8 cellular contexts compared by ENCODE assay signal in the genomic region with DNA sequence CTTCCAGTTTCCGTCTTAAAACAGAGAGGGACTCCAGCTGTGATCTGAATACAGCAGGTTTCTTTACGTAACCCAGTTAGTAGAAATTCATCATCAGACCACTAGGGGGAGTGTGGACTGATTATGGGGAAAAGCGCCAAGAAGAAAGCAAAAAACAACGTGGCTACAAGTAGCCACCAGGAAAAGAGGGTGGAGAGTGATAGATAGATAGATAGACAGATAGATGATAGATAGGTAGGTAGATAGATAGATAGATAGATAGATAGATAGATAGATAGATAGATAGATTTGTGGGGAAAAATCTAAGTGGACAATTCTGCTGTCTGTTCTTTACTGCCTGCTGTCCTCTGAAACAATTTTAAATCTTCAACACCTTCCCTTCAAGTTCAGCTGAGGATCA. TPM values are rescaled to one million over a fixed set of nuclear protein-coding genes. Genes with fewer than 3 reads are reported as not detected.
DNase-seq lines count a peak whose midpoint lies in the region; ATAC-seq, FAIRE-seq and TF ChIP-seq lines count a peak whose summit lies in the region.

No MANE protein-coding gene starts in this region.

- H4K20me1 ChIP-seq in endothelial cell of umbilical vein (replicated peaks; ENCODE audit: control insufficient read depth, extremely low read depth, insufficient read depth, low read length): no peaks in the 10 kb centered on the region

- TF ChIP-seq CTCF in endothelial cell of umbilical vein (IDR thresholded peaks at IDR 0.05; ENCODE audit: extremely low read depth in 1 of 2, insufficient read depth in 1 of 2, low read depth in 1 of 2, low read length in 2 of 2): peak; percentile 66 to 72

- intact Hi-C loops in endothelial cell of umbilical vein (cut with micrococcal nuclease): loop anchor here (1.0 to 10.0 kb wide), 3 partner anchors 33 to 440 kb away; no protein-coding TSS in a partner anchor

- H3K4me2 ChIP-seq in endothelial cell of umbilical vein (ENCODE audit: insufficient read depth, low read length): no peak overlapping the region

- BruUV-seq in endothelial cell of umbilical vein (replicated peaks; lab: Mats Ljungman, UMichigan): no TSS peak

- dilution Hi-C loops in endothelial cell of umbilical vein (cut with MboI; ENCODE audit: extremely low pct_ligation_motif_present, low sequenced_read_pairs): no loop called here

- ATAC-seq in GM21786 (IDR thresholded peaks at IDR 0.05; ENCODE audit: unreplicated experiment) (peak; percentile 59), GM19455 (IDR thresholded peaks at IDR 0.05; ENCODE audit: unreplicated experiment) (no peak)

- no peak overlapping the region for H3K9ac ChIP-seq in endothelial cell of umbilical vein (replicated peaks; ENCODE audit: extremely low read depth, insufficient read depth, low read length)

- no peak for TF ChIP-seq POLR2A in endothelial cell of umbilical vein (IDR thresholded peaks at IDR 0.05; ENCODE audit: low read depth, low read length)

- H3K9me1 ChIP-seq in endothelial cell of umbilical vein (replicated peaks; ENCODE audit: control insufficient read depth, extremely low read depth, insufficient read depth, low read length): no peaks in the 10 kb centered on the region

- peak overlapping the region; percentile 31 for H2AFZ ChIP-seq in endothelial cell of umbilical vein (ENCODE audit: low read depth, low read length)

- peak; percentile 88 for FAIRE-seq in endothelial cell of umbilical vein (lab: Jason Lieb, UNC)

- DNase-seq in DMS79 treated with DMSO at 0.1 percent for 48 hours (lab: John Stamatoyannopoulos, UW): peak; percentile 68
- DNase-seq in NCI-H1092 treated with DMSO at 0.1 percent for 48 hours (lab: John Stamatoyannopoulos, UW): peak; percentile 73
- peak; percentile 70 for DNase-seq in SK-N-DZ (ENCODE audit: low spot score)
- peak; percentile 85 for DNase-seq in endothelial cell of umbilical vein (ENCODE audit: low read depth, low spot score)
- peak; percentile 74 for DNase-seq in midbrain (lab: John Stamatoyannopoulos, UW)
- DNase-seq in activated effector memory CD4-positive, alpha-beta T cell treated with Interleukin-2 at 50 U/mL for 16 hours: no peak

- no peaks in the 10 kb centered on the region for H3K36me3 ChIP-seq in endothelial cell of umbilical vein (ENCODE audit: control insufficient read depth in 2 of 2, extremely low read depth in 1 of 2, insufficient read depth in 2 of 2, low read length in 2 of 2)

- POLR2A ChIA-PET in endothelial cell of umbilical vein (lab: Charles Lee): no interaction called here

- H3K79me2 ChIP-seq in endothelial cell of umbilical vein (ENCODE audit: control insufficient read depth, insufficient read depth, low read length): no peaks in the 10 kb centered on the region

- H3K27me3 ChIP-seq in endothelial cell of umbilical vein (ENCODE audit: control insufficient read depth in 2 of 2, insufficient read depth in 2 of 2, low read length in 2 of 2): no peaks in the 10 kb centered on the region

- H3K4me1 ChIP-seq in endothelial cell of umbilical vein (ENCODE audit: control insufficient read depth, extremely low read depth, insufficient read depth, low read length): peaks cover 13% of the 10 kb centered on the region

- H3K4me3 ChIP-seq in endothelial cell of umbilical vein (replicated peaks in 1 of 3; ENCODE audit: insufficient read depth in 1 of 3, low read depth in 1 of 3, low read length in 3 of 3): no peak overlapping the region

- H3K9me3 ChIP-seq in endothelial cell of umbilical vein (replicated peaks; ENCODE audit: control insufficient read depth, insufficient read depth, low read length): no peaks in the 10 kb centered on the region

- CTCF ChIA-PET in endothelial cell of umbilical vein (lab: Charles Lee): interaction anchor here (0.6 to 6.9 kb wide), 28 partner anchors 10 to 188 kb away, joined by 3 to 224 read pairs (median 5); a partner anchor contains a TSS

- H3K27ac ChIP-seq in endothelial cell of umbilical vein (ENCODE audit: insufficient read depth, low read depth, low read length): no peak overlapping the region

TF ChIP-seq in endothelial cell of umbilical vein, 7 proteins besides CTCF, POLR2A, EP300 and RAD21:
- TF ChIP-seq MYC (IDR thresholded peaks at IDR 0.05; ENCODE audit: low read depth, low read length) (no peak), POLR2AphosphoS5 (IDR thresholded peaks at IDR 0.05; ENCODE audit: insufficient read depth, low read depth, low read length) (no peak), JUN (IDR thresholded peaks at IDR 0.05; ENCODE audit: borderline replicate concordance, insufficient read depth, insufficient read length, low read depth) (no peak), GATA2 (IDR thresholded peaks at IDR 0.05; ENCODE audit: insufficient read depth, insufficient read length, low read depth, low read length) (no peak), EZH2 (IDR thresholded peaks at IDR 0.05; ENCODE audit: borderline replicate concordance, low read depth, low read length, severe bottlenecking) (no peak), FOS (IDR thresholded peaks at IDR 0.05; ENCODE audit: borderline replicate concordance, insufficient read depth, low read length) (no peak)
- TF ChIP-seq, protein P1, sequence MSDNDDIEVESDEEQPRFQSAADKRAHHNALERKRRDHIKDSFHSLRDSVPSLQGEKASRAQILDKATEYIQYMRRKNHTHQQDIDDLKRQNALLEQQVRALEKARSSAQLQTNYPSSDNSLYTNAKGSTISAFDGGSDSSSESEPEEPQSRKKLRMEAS (IDR thresholded peaks at IDR 0.05; ENCODE audit: insufficient read depth, insufficient read length): no peak
TF ChIP-seq in endothelial cell of umbilical vein: peak in this region for 0.

RNA-seq across cellular contexts. Expression of a gene that starts 12.7 kb away (rescaled TPM):
- not detected in 2 replicates for polyA plus RNA-seq in SK-N-DZ (2014; cell fraction: cytosol; rRNA removed)
- 0.09 TPM in 1 of 2 replicates, not detected in the other for polyA plus RNA-seq in SK-N-DZ (2014; cell fraction: nucleus; rRNA removed)
- not detected in 2 replicates for total RNA-seq in endothelial cell of umbilical vein
- polyA plus RNA-seq in endothelial cell of umbilical vein: 0.06 TPM in 1 of 2 replicates, not detected in the other
- 0.28 TPM in 1 of 2 replicates, not detected in the other for polyA plus RNA-seq in endothelial cell of umbilical vein (2011; cell fraction: cytosol; rRNA removed)
- 0.08 TPM in 1 of 2 replicates, not detected in the other for polyA plus RNA-seq in endothelial cell of umbilical vein (2011; cell fraction: nucleus; rRNA removed)
- polyA plus RNA-seq in endothelial cell of umbilical vein (2012): 0.16 and 0.37 TPM in 2 replicates
- polyA minus RNA-seq in endothelial cell of umbilical vein: not detected in 2 replicates
- 2.2 TPM for polyA minus RNA-seq in endothelial cell of umbilical vein (2011; cell fraction: cytosol; rRNA and poly(A)+ RNA removed)
- 0.87 TPM in 1 of 2 replicates, not detected in the other for polyA minus RNA-seq in endothelial cell of umbilical vein (2011; cell fraction: nucleus; rRNA and poly(A)+ RNA removed)

RNA-seq across cellular contexts. Expression of a gene that starts 34.2 kb away (rescaled TPM):
- not detected in 2 replicates for polyA plus RNA-seq in SK-N-DZ (2014; cell fraction: cytosol; rRNA removed)
- not detected in 2 replicates for polyA plus RNA-seq in SK-N-DZ (2014; cell fraction: nucleus; rRNA removed)
- total RNA-seq in endothelial cell of umbilical vein: not detected in 2 replicates
- polyA plus RNA-seq in endothelial cell of umbilical vein: not detected in 2 replicates
- not detected in 2 replicates for polyA plus RNA-seq in endothelial cell of umbilical vein (2011; cell fraction: cytosol; rRNA removed)
- polyA plus RNA-seq in endothelial cell of umbilical vein (2011; cell fraction: nucleus; rRNA removed): not detected in 2 replicates
- polyA plus RNA-seq in endothelial cell of umbilical vein (2012): not detected in 2 replicates
- not detected in 2 replicates for polyA minus RNA-seq in endothelial cell of umbilical vein
- polyA minus RNA-seq in endothelial cell of umbilical vein (2011; cell fraction: cytosol; rRNA and poly(A)+ RNA removed): not detected
- not detected in 2 replicates for polyA minus RNA-seq in endothelial cell of umbilical vein (2011; cell fraction: nucleus; rRNA and poly(A)+ RNA removed)

RNA-seq across cellular contexts. Expression of a gene that starts 55.8 kb away (rescaled TPM):
- 263 and 296 TPM in 2 replicates for polyA plus RNA-seq in SK-N-DZ (2014; cell fraction: cytosol; rRNA removed)
- polyA plus RNA-seq in SK-N-DZ (2014; cell fraction: nucleus; rRNA removed): 242 and 262 TPM in 2 replicates
- 159 and 160 TPM in 2 replicates for total RNA-seq in endothelial cell of umbilical vein
- 171 and 193 TPM in 2 replicates for polyA plus RNA-seq in endothelial cell of umbilical vein
- polyA plus RNA-seq in endothelial cell of umbilical vein (2011; cell fraction: cytosol; rRNA removed): 226 and 232 TPM in 2 replicates
- 192 and 208 TPM in 2 replicates for polyA plus RNA-seq in endothelial cell of umbilical vein (2011; cell fraction: nucleus; rRNA removed)
- 121 and 184 TPM in 2 replicates for polyA plus RNA-seq in endothelial cell of umbilical vein (2012)
- polyA minus RNA-seq in endothelial cell of umbilical vein: 99.0 and 101 TPM in 2 replicates
- polyA minus RNA-seq in endothelial cell of umbilical vein (2011; cell fraction: cytosol; rRNA and poly(A)+ RNA removed): 99.2 TPM
- 29.8 and 46.5 TPM in 2 replicates for polyA minus RNA-seq in endothelial cell of umbilical vein (2011; cell fraction: nucleus; rRNA and poly(A)+ RNA removed)
